In the genomic region with DNA sequence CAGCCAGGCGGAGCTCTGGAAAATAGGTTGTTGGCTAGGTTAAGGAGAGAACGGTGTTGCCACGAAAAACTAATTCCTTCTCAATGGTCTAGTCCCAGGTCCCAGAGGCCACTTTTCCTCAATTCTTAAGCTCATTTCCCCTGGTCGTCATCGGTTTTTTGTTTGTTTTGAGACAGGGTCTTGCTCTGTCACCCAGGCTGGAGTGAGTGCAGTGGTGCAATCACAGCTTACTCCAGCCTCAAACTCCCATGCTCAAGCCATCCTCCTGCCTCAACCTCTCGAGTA, we compare ENCODE assay signal across 9 cellular contexts. TPM values are rescaled to one million over a fixed set of nuclear protein-coding genes. Genes with fewer than 3 reads are reported as not detected.
DNase-seq lines count a peak whose midpoint lies in the region; ATAC-seq, FAIRE-seq and TF ChIP-seq lines count a peak whose summit lies in the region.
"Had no signal": no experiment of that assay in that cellular context is flagged by ENCODE, and none has a peak within 500 bp of the region (broad histone marks: within the 10 kb centered on the region; RNA-seq: fewer than 3 reads in every experiment).

No MANE protein-coding gene starts in this region.

- FAIRE-seq in GM12892 (lab: Jason Lieb, UNC): no peak

- H3K27me3 Mint-ChIP-seq in chondrocyte (ENCODE audit: low read depth) (no peaks in the 10 kb centered on the region), natural killer cell (ENCODE audit: low read depth in 2 of 2) (no peaks in the 10 kb centered on the region)

- TF ChIP-seq CTCF in AG10803 (conservative IDR thresholded peaks at IDR 0.05; ENCODE audit: low read length): no peak
- no peak for TF ChIP-seq CTCF in KMS-11 (conservative IDR thresholded peaks at IDR 0.05; ENCODE audit: low read depth, low read length)
- no peak for TF ChIP-seq CTCF in chondrocyte (IDR thresholded peaks at IDR 0.05)
- no peak for TF ChIP-seq CTCF in natural killer cell (IDR thresholded peaks at IDR 0.05)

- no peak overlapping the region for H2AFZ ChIP-seq in KMS-11 (ENCODE audit: low read depth)

- H3K4me1 Mint-ChIP-seq in chondrocyte (ENCODE audit: low read depth) (peaks cover 68% of the 10 kb centered on the region), natural killer cell (peaks cover 64 to 76% of the 10 kb centered on the region in 2 donors)

- peaks cover 94% of the 10 kb centered on the region for H3K79me2 ChIP-seq in KMS-11 (ENCODE audit: insufficient read depth, low read depth)

- H3K27me3 ChIP-seq in KMS-11 (ENCODE audit: insufficient read depth, low read depth): no peaks in the 10 kb centered on the region

- peaks cover 2% of the 10 kb centered on the region; the same call in 1 of the 2 replicates for H3K36me3 ChIP-seq in KMS-11 (ENCODE audit: insufficient read depth)

- TF ChIP-seq POLR2A in GM12892 (IDR thresholded peaks at IDR 0.05; ENCODE audit: low read depth, low read length): no peak

- no peak for DNase-seq in AG10803 (ENCODE audit: low read depth)
- DNase-seq in chondrocyte (ENCODE audit: low spot score): no peak
- DNase-seq in natural killer cell: no peak
- DNase-seq in GM12892 (ENCODE audit: insufficient read length): no peak
- DNase-seq in AML-193 (lab: John Stamatoyannopoulos, UW): no peak
- no peak for DNase-seq in NCI-H1417 treated with DMSO at 0.1 percent for 48 hours (lab: John Stamatoyannopoulos, UW)
- no peak for DNase-seq in NCI-H2029 (lab: John Stamatoyannopoulos, UW)

- H3K4me3 Mint-ChIP-seq in chondrocyte (ENCODE audit: unreplicated experiment) (peak overlapping the region; percentile 96), natural killer cell (peak overlapping the region; percentile 94)

- no peak overlapping the region for H3K27ac ChIP-seq in KMS-11

- H3K27ac Mint-ChIP-seq in chondrocyte (ENCODE audit: unreplicated experiment) (peak overlapping the region; percentile 100), natural killer cell (peak overlapping the region; percentile 98 to 100)

- H3K4me3 ChIP-seq in AG10803 (ENCODE audit: low read length) (peak overlapping the region; percentile 84), KMS-11 (IDR thresholded peaks at IDR 0.05; ENCODE audit: insufficient read depth, low read depth, low read length) (no peak overlapping the region)

- H3K9me3 Mint-ChIP-seq in chondrocyte (ENCODE audit: low read depth) (no peaks in the 10 kb centered on the region), natural killer cell (peaks cover 0 to 3% of the 10 kb centered on the region in 2 donors)

- peaks cover 57% of the 10 kb centered on the region for H3K4me1 ChIP-seq in KMS-11 (ENCODE audit: low read depth, poor library complexity, severe bottlenecking)

- peak overlapping the region; percentile 85 for H3K4me2 ChIP-seq in KMS-11

- no peak for ATAC-seq in natural killer cell

- H3K36me3 Mint-ChIP-seq in chondrocyte (ENCODE audit: low read depth) (peaks cover 3% of the 10 kb centered on the region), natural killer cell (no peaks in the 10 kb centered on the region)

- peaks cover 32% of the 10 kb centered on the region for H4K20me1 ChIP-seq in KMS-11 (ENCODE audit: insufficient read depth)

- intact Hi-C loops in natural killer cell (cut with micrococcal nuclease): loop anchor here (2.0 to 10.0 kb wide), 3 partner anchors 79 to 151 kb away; a partner anchor contains a TSS

- H3K9ac ChIP-seq in KMS-11: no peak overlapping the region

RNA-seq across cellular contexts. Expression of a gene that starts 1.2 kb away (rescaled TPM):
- total RNA-seq in chondrocyte: 71.2 to 81.5 TPM (median 74.9 TPM) in 3 replicates
- total RNA-seq in natural killer cell: 100 to 1,000 TPM; 143 to 165 (median 147) TPM
- 15.6 TPM for polyA plus RNA-seq in GM12892 (2012; ENCODE audit: missing spikeins)

RNA-seq across cellular contexts. Expression of a gene that starts 1.7 kb away (rescaled TPM):
- total RNA-seq in chondrocyte: 36.6 to 45.4 TPM (median 42.4 TPM) in 3 replicates
- 10 to 100 TPM; 36.7 to 45.8 (median 44.7) TPM for total RNA-seq in natural killer cell
- 41.7 TPM for polyA plus RNA-seq in GM12892 (2012; ENCODE audit: missing spikeins)

RNA-seq across cellular contexts. Expression of a gene that starts 11.3 kb away (rescaled TPM):
- total RNA-seq in chondrocyte (10.2 to 18.8 TPM (median 10.8 TPM) in 3 replicates), natural killer cell (1 to 10 TPM in 1 of 3 donors, under 1 TPM in 2; 0.55 to 2.1 (median 0.88) TPM)
- polyA plus RNA-seq in GM12892 (2012; ENCODE audit: missing spikeins): not detected

RNA-seq across cellular contexts. Expression of a gene that starts 18.4 kb away (rescaled TPM):
- total RNA-seq in chondrocyte (0.42 to 0.51 TPM in 2 of 3 replicates, not detected in the other), natural killer cell (1 to 10 TPM in 1 of 3 donors, under 1 TPM in 1, not detected in 1; 0.82 to 2.0 TPM)
- 0.64 TPM for polyA plus RNA-seq in GM12892 (2012; ENCODE audit: missing spikeins)
- total RNA-seq: temporal lobe had no signal

RNA-seq across cellular contexts. Expression of a gene that starts 44.2 kb away (rescaled TPM):
- total RNA-seq in chondrocyte (0.31 to 0.50 TPM (median 0.38 TPM) in 3 replicates), natural killer cell (1 to 10 TPM; 5.7 to 9.5 (median 8.4) TPM)
- 0.85 TPM for polyA plus RNA-seq in GM12892 (2012; ENCODE audit: missing spikeins)
